In genomic region chr3:38086496-38086895, GRCh38 we compare ENCODE assay signal across 21 cellular contexts. TPM values are rescaled to one million over a fixed set of nuclear protein-coding genes. Genes with fewer than 3 reads are reported as not detected.
"Had no signal": no experiment of that assay in that cellular context is flagged by ENCODE, and none has a peak within 500 bp of the region (broad histone marks: within the 10 kb centered on the region; RNA-seq: fewer than 3 reads in every experiment).

No MANE protein-coding gene starts in this region.

- H3K36me3 ChIP-seq: SJCRH30 had no signal

- H3K4me3 Mint-ChIP-seq: IgD-negative memory B cell had no signal

- H3K4me1 Mint-ChIP-seq: IgD-negative memory B cell had no signal

- H3K27ac Mint-ChIP-seq: IgD-negative memory B cell had no signal

- H3K4me3 ChIP-seq: K562, SJCRH30 had no signal

- H3K4me1 ChIP-seq: SJCRH30 had no signal

- H3K27me3 ChIP-seq: SJCRH30 had no signal

- DNase-seq: Kasumi-1, MV-4-11, NCI-H1092, NCI-H1105 treated with DMSO at 0.1 percent for 48 hours, NCI-H1417 treated with DMSO at 0.1 percent for 48 hours, NCI-H146, NCI-H1694 treated with DMSO at 0.1 percent for 48 hours, NCI-H1930, NCI-H2081, NCI-H2107, NCI-H2227 treated with DMSO at 0.1 percent for 48 hours, NCI-H524, NCI-H526 treated with DMSO at 0.1 percent for 48 hours, NCI-H748 treated with DMSO at 0.1 percent for 48 hours, PC-3, SHP77 treated with DMSO at 0.1 percent for 48 hours, SJCRH30 had no signal

- H3K27me3 Mint-ChIP-seq: IgD-negative memory B cell had no signal

- H3K27ac ChIP-seq: KMS-11, SJCRH30 had no signal

- H3K9me3 ChIP-seq: SJCRH30 had no signal

RNA-seq across cellular contexts. Expression of gene DLEC1, which starts 47.5 kb away (rescaled TPM):
- total RNA-seq: HT1080, K562, PC-3, SJCRH30 had no signal

RNA-seq across cellular contexts. Expression of gene MYD88, which starts 52.0 kb away (rescaled TPM):
- total RNA-seq: HT1080 had no signal
